ENCODE assay signal across 1 cellular context in genomic region chr4:1351854-1352633, GRCh38.
TF ChIP-seq lines count a peak whose summit lies in the region.

No MANE protein-coding gene starts in this region.

TF ChIP-seq in HepG2, 621 proteins besides CTCF, POLR2A, EP300 and RAD21 (continued from another document and continues in another):
- TF ChIP-seq DBP (CRISPR knock-in tag; IDR thresholded peaks at IDR 0.05; ENCODE audit: not compliant biosample characterization) (no peak), CENPBD1 (CRISPR knock-in tag; IDR thresholded peaks at IDR 0.05; ENCODE audit: borderline replicate concordance, low read depth) (no peak), ZNF235 (CRISPR knock-in tag; IDR thresholded peaks at IDR 0.05; ENCODE audit: borderline replicate concordance) (no peak), ARNT2 (CRISPR knock-in tag; IDR thresholded peaks at IDR 0.05; ENCODE audit: low read depth) (no peak), LCORL (IDR thresholded peaks at IDR 0.05) (no peak), LCORL (CRISPR knock-in tag; IDR thresholded peaks at IDR 0.05) (0 out of 2 replicates have a peak, but pooled peaks have one; percentile 28), MAFG (CRISPR knock-in tag; IDR thresholded peaks at IDR 0.05) (no peak), HHEX (CRISPR knock-in tag; IDR thresholded peaks at IDR 0.05) (no peak), BHLHE40 (IDR thresholded peaks at IDR 0.05; ENCODE audit: low read length) (no peak), PRMT3 (CRISPR knock-in tag; IDR thresholded peaks at IDR 0.05; ENCODE audit: borderline replicate concordance, low read depth) (no peak), KLF13 (CRISPR knock-in tag; IDR thresholded peaks at IDR 0.05) (no peak), ZFP91 (CRISPR knock-in tag; IDR thresholded peaks at IDR 0.05; ENCODE audit: borderline replicate concordance) (peak; percentile 51; the same call in 1 of the 2 replicates), ZNF569 (CRISPR knock-in tag; IDR thresholded peaks at IDR 0.05; ENCODE audit: borderline replicate concordance) (no peak), SP5 (CRISPR knock-in tag; IDR thresholded peaks at IDR 0.05; ENCODE audit: borderline replicate concordance, low read depth) (no peak), SIX1 (CRISPR knock-in tag; IDR thresholded peaks at IDR 0.05; ENCODE audit: borderline replicate concordance) (no peak), BCL3 (CRISPR knock-in tag; IDR thresholded peaks at IDR 0.05) (no peak), ZBTB39 (CRISPR knock-in tag; IDR thresholded peaks at IDR 0.05) (no peak), KLF12 (CRISPR knock-in tag; IDR thresholded peaks at IDR 0.05; ENCODE audit: borderline replicate concordance) (no peak), RXRB (CRISPR knock-in tag; IDR thresholded peaks at IDR 0.05; ENCODE audit: borderline replicate concordance) (no peak), POLR2AphosphoS5 (IDR thresholded peaks at IDR 0.05; ENCODE audit: low read depth, low read length) (no peak), DDIT3 (CRISPR knock-in tag; IDR thresholded peaks at IDR 0.05) (no peak), ZNF547 (CRISPR knock-in tag; IDR thresholded peaks at IDR 0.05) (no peak), PBX2 (CRISPR knock-in tag; IDR thresholded peaks at IDR 0.05) (no peak), HMGA1 (CRISPR knock-in tag; conservative IDR thresholded peaks at IDR 0.05) (no peak), JARID2 (CRISPR knock-in tag; IDR thresholded peaks at IDR 0.05; ENCODE audit: insufficient replicate concordance) (no peak), CBX2 (IDR thresholded peaks at IDR 0.05; ENCODE audit: low read depth, low read length) (no peak), CBX2 (CRISPR knock-in tag; IDR thresholded peaks at IDR 0.05; ENCODE audit: low read depth) (no peak), ZIK1 (CRISPR knock-in tag; IDR thresholded peaks at IDR 0.05; ENCODE audit: borderline replicate concordance, low read depth) (no peak), ZNF75D (CRISPR knock-in tag; IDR thresholded peaks at IDR 0.05; ENCODE audit: borderline replicate concordance) (no peak), ZNF83 (CRISPR knock-in tag; IDR thresholded peaks at IDR 0.05; ENCODE audit: borderline replicate concordance) (0 out of 2 replicates have a peak, but pooled peaks have one; percentile 25), FLYWCH1 (CRISPR knock-in tag; IDR thresholded peaks at IDR 0.05) (no peak), ZNF33B (CRISPR knock-in tag; IDR thresholded peaks at IDR 0.05) (no peak), ZNF619 (CRISPR knock-in tag; IDR thresholded peaks at IDR 0.05) (no peak), ZFX (CRISPR knock-in tag; IDR thresholded peaks at IDR 0.05; ENCODE audit: low read depth) (peak; percentile 72), ZNF543 (CRISPR knock-in tag; IDR thresholded peaks at IDR 0.05) (no peak), SP140L (CRISPR knock-in tag; IDR thresholded peaks at IDR 0.05; ENCODE audit: borderline replicate concordance) (no peak), ZBTB1 (CRISPR knock-in tag; IDR thresholded peaks at IDR 0.05; ENCODE audit: borderline replicate concordance) (no peak), ZFP82 (CRISPR knock-in tag; IDR thresholded peaks at IDR 0.05; ENCODE audit: borderline replicate concordance) (no peak), SKIL (CRISPR knock-in tag; IDR thresholded peaks at IDR 0.05; ENCODE audit: borderline replicate concordance) (no peak), ZNF138 (CRISPR knock-in tag; IDR thresholded peaks at IDR 0.05; ENCODE audit: low read depth) (no peak)
- TF ChIP-seq, protein P1, sequence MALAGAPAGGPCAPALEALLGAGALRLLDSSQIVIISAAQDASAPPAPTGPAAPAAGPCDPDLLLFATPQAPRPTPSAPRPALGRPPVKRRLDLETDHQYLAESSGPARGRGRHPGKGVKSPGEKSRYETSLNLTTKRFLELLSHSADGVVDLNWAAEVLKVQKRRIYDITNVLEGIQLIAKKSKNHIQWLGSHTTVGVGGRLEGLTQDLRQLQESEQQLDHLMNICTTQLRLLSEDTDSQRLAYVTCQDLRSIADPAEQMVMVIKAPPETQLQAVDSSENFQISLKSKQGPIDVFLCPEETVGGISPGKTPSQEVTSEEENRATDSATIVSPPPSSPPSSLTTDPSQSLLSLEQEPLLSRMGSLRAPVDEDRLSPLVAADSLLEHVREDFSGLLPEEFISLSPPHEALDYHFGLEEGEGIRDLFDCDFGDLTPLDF (CRISPR knock-in tag; IDR thresholded peaks at IDR 0.05): no peak
- TF ChIP-seq, protein P2, sequence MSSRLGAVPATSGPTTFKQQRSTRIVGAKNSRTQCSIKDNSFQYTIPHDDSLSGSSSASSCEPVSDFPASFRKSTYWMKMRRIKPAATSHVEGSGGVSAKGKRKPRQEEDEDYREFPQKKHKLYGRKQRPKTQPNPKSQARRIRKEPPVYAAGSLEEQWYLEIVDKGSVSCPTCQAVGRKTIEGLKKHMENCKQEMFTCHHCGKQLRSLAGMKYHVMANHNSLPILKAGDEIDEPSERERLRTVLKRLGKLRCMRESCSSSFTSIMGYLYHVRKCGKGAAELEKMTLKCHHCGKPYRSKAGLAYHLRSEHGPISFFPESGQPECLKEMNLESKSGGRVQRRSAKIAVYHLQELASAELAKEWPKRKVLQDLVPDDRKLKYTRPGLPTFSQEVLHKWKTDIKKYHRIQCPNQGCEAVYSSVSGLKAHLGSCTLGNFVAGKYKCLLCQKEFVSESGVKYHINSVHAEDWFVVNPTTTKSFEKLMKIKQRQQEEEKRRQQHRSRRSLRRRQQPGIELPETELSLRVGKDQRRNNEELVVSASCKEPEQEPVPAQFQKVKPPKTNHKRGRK (CRISPR knock-in tag; IDR thresholded peaks at IDR 0.05): no peak
- TF ChIP-seq, protein P3, sequence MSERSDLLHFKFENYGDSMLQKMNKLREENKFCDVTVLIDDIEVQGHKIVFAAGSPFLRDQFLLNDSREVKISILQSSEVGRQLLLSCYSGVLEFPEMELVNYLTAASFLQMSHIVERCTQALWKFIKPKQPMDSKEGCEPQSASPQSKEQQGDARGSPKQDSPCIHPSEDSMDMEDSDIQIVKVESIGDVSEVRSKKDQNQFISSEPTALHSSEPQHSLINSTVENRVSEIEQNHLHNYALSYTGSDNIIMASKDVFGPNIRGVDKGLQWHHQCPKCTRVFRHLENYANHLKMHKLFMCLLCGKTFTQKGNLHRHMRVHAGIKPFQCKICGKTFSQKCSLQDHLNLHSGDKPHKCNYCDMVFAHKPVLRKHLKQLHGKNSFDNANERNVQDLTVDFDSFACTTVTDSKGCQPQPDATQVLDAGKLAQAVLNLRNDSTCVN (CRISPR knock-in tag; IDR thresholded peaks at IDR 0.05; ENCODE audit: borderline replicate concordance): no peak
- TF ChIP-seq, protein P4, sequence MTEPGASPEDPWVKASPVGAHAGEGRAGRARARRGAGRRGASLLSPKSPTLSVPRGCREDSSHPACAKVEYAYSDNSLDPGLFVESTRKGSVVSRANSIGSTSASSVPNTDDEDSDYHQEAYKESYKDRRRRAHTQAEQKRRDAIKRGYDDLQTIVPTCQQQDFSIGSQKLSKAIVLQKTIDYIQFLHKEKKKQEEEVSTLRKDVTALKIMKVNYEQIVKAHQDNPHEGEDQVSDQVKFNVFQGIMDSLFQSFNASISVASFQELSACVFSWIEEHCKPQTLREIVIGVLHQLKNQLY (CRISPR knock-in tag; IDR thresholded peaks at IDR 0.05): no peak
- TF ChIP-seq, protein P5, sequence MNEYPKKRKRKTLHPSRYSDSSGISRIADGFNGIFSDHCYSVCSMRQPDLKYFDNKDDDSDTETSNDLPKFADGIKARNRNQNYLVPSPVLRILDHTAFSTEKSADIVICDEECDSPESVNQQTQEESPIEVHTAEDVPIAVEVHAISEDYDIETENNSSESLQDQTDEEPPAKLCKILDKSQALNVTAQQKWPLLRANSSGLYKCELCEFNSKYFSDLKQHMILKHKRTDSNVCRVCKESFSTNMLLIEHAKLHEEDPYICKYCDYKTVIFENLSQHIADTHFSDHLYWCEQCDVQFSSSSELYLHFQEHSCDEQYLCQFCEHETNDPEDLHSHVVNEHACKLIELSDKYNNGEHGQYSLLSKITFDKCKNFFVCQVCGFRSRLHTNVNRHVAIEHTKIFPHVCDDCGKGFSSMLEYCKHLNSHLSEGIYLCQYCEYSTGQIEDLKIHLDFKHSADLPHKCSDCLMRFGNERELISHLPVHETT (CRISPR knock-in tag; conservative IDR thresholded peaks at IDR 0.05): no peak
- TF ChIP-seq, protein P6, sequence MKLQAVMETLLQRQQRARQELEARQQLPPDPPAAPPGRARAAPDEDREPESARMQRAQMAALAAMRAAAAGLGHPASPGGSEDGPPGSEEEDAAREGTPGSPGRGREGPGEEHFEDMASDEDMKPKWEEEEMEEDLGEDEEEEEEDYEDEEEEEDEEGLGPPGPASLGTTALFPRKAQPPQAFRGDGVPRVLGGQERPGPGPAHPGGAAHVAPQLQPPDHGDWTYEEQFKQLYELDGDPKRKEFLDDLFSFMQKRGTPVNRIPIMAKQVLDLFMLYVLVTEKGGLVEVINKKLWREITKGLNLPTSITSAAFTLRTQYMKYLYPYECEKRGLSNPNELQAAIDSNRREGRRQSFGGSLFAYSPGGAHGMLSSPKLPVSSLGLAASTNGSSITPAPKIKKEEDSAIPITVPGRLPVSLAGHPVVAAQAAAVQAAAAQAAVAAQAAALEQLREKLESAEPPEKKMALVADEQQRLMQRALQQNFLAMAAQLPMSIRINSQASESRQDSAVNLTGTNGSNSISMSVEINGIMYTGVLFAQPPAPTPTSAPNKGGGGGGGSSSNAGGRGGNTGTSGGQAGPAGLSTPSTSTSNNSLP (IDR thresholded peaks at IDR 0.05; ENCODE audit: low read depth, low read length): no peak
